Comparison of ENCODE assay signal across 30 cellular contexts in genomic region chr17:68352041-68352440, GRCh38.
DNase-seq lines count a peak whose midpoint lies in the region; ATAC-seq and TF ChIP-seq lines count a peak whose summit lies in the region.
"Had no signal": no experiment of that assay in that cellular context is flagged by ENCODE, and none has a peak within 500 bp of the region (broad histone marks: within the 10 kb centered on the region; RNA-seq: fewer than 3 reads in every experiment).

No MANE protein-coding gene starts in this region.

- no peak for ATAC-seq in activated T-cell treated with anti-CD3 and anti-CD28 coated beads, Interleukin-2, amount 50 U/mL, for 72 hours (replicated peaks in 1 of 2)
- no peak for ATAC-seq in effector memory CD8-positive, alpha-beta T cell (replicated peaks)
- ATAC-seq in stimulated activated effector memory CD8-positive, alpha-beta T cell treated with anti-CD3 and anti-CD28 coated beads, Interleukin-12 subunit alpha, Interleukin-12 subunit beta, amount 100 ng/mL, for 72 hours = no peak
- ATAC-seq in CD8-positive, alpha-beta T cell = no peak
- ATAC-seq: HepG2; stimulated activated naive CD8-positive, alpha-beta T cell treated with anti-CD3 and anti-CD28 coated beads, Interleukin-15, amount 100 ng/mL, for 72 hours had no signal

- H3K14ac ChIP-seq in neuronal stem cell (ENCODE audit: low read length) = no peak overlapping the region

- H3K9me3 ChIP-seq in KOPT-K1 (ENCODE audit: insufficient read depth, low read length, poor library complexity, severe bottlenecking) (no peaks in the 10 kb centered on the region), neuronal stem cell (replicated peaks in 1 of 2; ENCODE audit: control insufficient read depth in 2 of 2, insufficient read depth in 1 of 2, low read depth in 1 of 2, low read length in 2 of 2) (no peaks in the 10 kb centered on the region)
- H3K9me3 ChIP-seq in CD8-positive, alpha-beta T cell (ENCODE audit: low read length) = no peaks in the 10 kb centered on the region
- H3K9me3 ChIP-seq: breast epithelium, thoracic aorta, uterus had no signal

- no peak overlapping the region for H3K4me2 ChIP-seq in neuronal stem cell (ENCODE audit: insufficient read depth, low read length, poor library complexity, severe bottlenecking)

- WGBS in neuronal stem cell (ENCODE audit: extremely low coverage in 2 of 2, insufficient read length in 2 of 2, insufficient replicate concordance in 1 of 2), 2 donors = no CpG with 5 or more reads among the region's 3 CpGs

- H3K27ac Mint-ChIP-seq in activated T-cell treated with anti-CD3 and anti-CD28 coated beads, Interleukin-2, amount 50 U/mL, for 72 hours = peak overlapping the region; percentile 4
- peak overlapping the region; percentile 8 to 32 for H3K27ac Mint-ChIP-seq in effector memory CD8-positive, alpha-beta T cell
- peak overlapping the region; percentile 45 for H3K27ac Mint-ChIP-seq in stimulated activated effector memory CD8-positive, alpha-beta T cell treated with anti-CD3 and anti-CD28 coated beads, Interleukin-12 subunit alpha, Interleukin-12 subunit beta, amount 100 ng/mL, for 72 hours
- no peak overlapping the region for H3K27ac Mint-ChIP-seq in CD8-positive, alpha-beta T cell
- H3K27ac Mint-ChIP-seq: activated naive CD4-positive, alpha-beta T cell treated with anti-CD3 and anti-CD28 coated beads for 36 hours; memory B cell; stimulated activated naive CD8-positive, alpha-beta T cell treated with anti-CD3 and anti-CD28 coated beads, Interleukin-15, amount 100 ng/mL, for 72 hours had no signal

- H3K36me3 Mint-ChIP-seq in activated T-cell treated with anti-CD3 and anti-CD28 coated beads, Interleukin-2, amount 50 U/mL, for 72 hours (ENCODE audit: insufficient read depth in 2 of 2) = peaks cover 11 to 17% of the 10 kb centered on the region in 2 donors
- peaks cover 27% of the 10 kb centered on the region for H3K36me3 Mint-ChIP-seq in effector memory CD8-positive, alpha-beta T cell (ENCODE audit: insufficient read depth)
- peaks cover 21% of the 10 kb centered on the region for H3K36me3 Mint-ChIP-seq in stimulated activated effector memory CD8-positive, alpha-beta T cell treated with anti-CD3 and anti-CD28 coated beads, Interleukin-12 subunit alpha, Interleukin-12 subunit beta, amount 100 ng/mL, for 72 hours
- no peaks in the 10 kb centered on the region for H3K36me3 Mint-ChIP-seq in CD8-positive, alpha-beta T cell

- no peak overlapping the region for H4K91ac ChIP-seq in neuronal stem cell (ENCODE audit: low read depth, low read length, poor library complexity)

- no peak overlapping the region for H3K23ac ChIP-seq in neuronal stem cell (ENCODE audit: low read depth, low read length, poor library complexity)

- H3K79me1 ChIP-seq in neuronal stem cell (ENCODE audit: low read depth, low read length) = no peaks in the 10 kb centered on the region

- no peak overlapping the region for H2BK5ac ChIP-seq in neuronal stem cell (ENCODE audit: low read length)

- peaks cover 83% of the 10 kb centered on the region for H3K4me1 Mint-ChIP-seq in activated T-cell treated with anti-CD3 and anti-CD28 coated beads, Interleukin-2, amount 50 U/mL, for 72 hours (ENCODE audit: low read depth)
- peaks cover 65 to 71% of the 10 kb centered on the region in 2 donors for H3K4me1 Mint-ChIP-seq in effector memory CD8-positive, alpha-beta T cell (ENCODE audit: low read depth in 2 of 2)
- H3K4me1 Mint-ChIP-seq in stimulated activated effector memory CD8-positive, alpha-beta T cell treated with anti-CD3 and anti-CD28 coated beads, Interleukin-12 subunit alpha, Interleukin-12 subunit beta, amount 100 ng/mL, for 72 hours = peaks cover 84% of the 10 kb centered on the region
- peaks cover 77% of the 10 kb centered on the region for H3K4me1 Mint-ChIP-seq in CD8-positive, alpha-beta T cell (ENCODE audit: low read depth)
- H3K4me1 Mint-ChIP-seq: neural crest cell had no signal

- no peak for DNase-seq in activated T-cell treated with anti-CD3 and anti-CD28 coated beads, Interleukin-2, amount 50 U/mL, for 72 hours
- no peak for DNase-seq in activated T-cell treated with anti-CD3 and anti-CD28 coated beads for 4 hours
- DNase-seq in effector memory CD8-positive, alpha-beta T cell = no peak
- no peak for DNase-seq in stimulated activated effector memory CD8-positive, alpha-beta T cell treated with anti-CD3 and anti-CD28 coated beads, Interleukin-12 subunit alpha, Interleukin-12 subunit beta, amount 100 ng/mL, for 72 hours (ENCODE audit: low spot score in 2 of 2)
- DNase-seq in neuronal stem cell (ENCODE audit: low spot score) = no peak
- DNase-seq in CD8-positive, alpha-beta T cell = no peak
- DNase-seq in activated effector memory CD4-positive, alpha-beta T cell treated with anti-CD3 and anti-CD28 coated beads, Interleukin-2, amount 50 U/mL, for 16 hours = no peak
- DNase-seq: activated CD4-positive, alpha-beta T cell treated with anti-CD3 and anti-CD28 coated beads for 48 hours; activated naive CD4-positive, alpha-beta T cell treated with anti-CD3 and anti-CD28 coated beads for 36 hours; anterior cingulate cortex; DMS79; effector CD8-positive, alpha-beta T cell; GF-D8; Kasumi-1; NCI-H2081 treated with DMSO at 0.1 percent for 48 hours; NCI-H2227 treated with DMSO at 0.1 percent for 48 hours; NCI-H526 treated with DMSO at 0.1 percent for 48 hours; NK-92 treated with Interleukin-12 subunit alpha and Interleukin-12 subunit beta, amount 100 ng/mL, for 24 hours; small intestine; stimulated activated naive CD8-positive, alpha-beta T cell treated with anti-CD3 and anti-CD28 coated beads, Interleukin-15, amount 100 ng/mL, for 72 hours had no signal

- H3K27ac ChIP-seq in KOPT-K1 (ENCODE audit: low read depth, low read length, poor library complexity, severe bottlenecking) = peak overlapping the region; percentile 59
- H3K27ac ChIP-seq in neuronal stem cell (replicated peaks; ENCODE audit: low read length) = no peak overlapping the region
- H3K27ac ChIP-seq in CD8-positive, alpha-beta T cell (ENCODE audit: low read depth, low read length) = no peak overlapping the region
- H3K27ac ChIP-seq: breast epithelium, epithelial cell of prostate, parathyroid adenoma, thoracic aorta, uterus had no signal

- no peak overlapping the region for H3K18ac ChIP-seq in neuronal stem cell (ENCODE audit: low read length)

- no peaks in the 10 kb centered on the region for H3K27me3 ChIP-seq in neuronal stem cell (ENCODE audit: control insufficient read depth in 3 of 3, insufficient read depth in 3 of 3, low read depth in 1 of 3, low read length in 3 of 3)
- no peaks in the 10 kb centered on the region for H3K27me3 ChIP-seq in CD8-positive, alpha-beta T cell (ENCODE audit: insufficient read depth, low read length)
- H3K27me3 ChIP-seq: breast epithelium, uterus had no signal

- intact Hi-C loops in CD8-positive, alpha-beta T cell (cut with DNase I, micrococcal nuclease) = no loop called here

- no peak overlapping the region for H4K8ac ChIP-seq in neuronal stem cell (ENCODE audit: low read depth, low read length)

- H2AFZ ChIP-seq in neuronal stem cell (ENCODE audit: low read length) = no peak overlapping the region
- H2AFZ ChIP-seq: parathyroid adenoma had no signal

- POLR2A ChIA-PET in CD8-positive, alpha-beta T cell (lab: Charles Lee) = interaction anchor here (1.2 to 2.6 kb wide), 2 partner anchors 28 to 55 kb away, joined by 7 to 12 read pairs; no protein-coding TSS in a partner anchor

- H3K4me3 ChIP-seq in neuronal stem cell (ENCODE audit: low read length in 2 of 2) = no peak overlapping the region
- no peak overlapping the region for H3K4me3 ChIP-seq in CD8-positive, alpha-beta T cell (ENCODE audit: low read depth, low read length)
- H3K4me3 ChIP-seq: breast epithelium, HAP-1, thoracic aorta, uterus had no signal

- no peak overlapping the region for H2AK5ac ChIP-seq in neuronal stem cell (ENCODE audit: low read depth, low read length)

- H3K27me3 Mint-ChIP-seq in activated T-cell treated with anti-CD3 and anti-CD28 coated beads, Interleukin-2, amount 50 U/mL, for 72 hours (ENCODE audit: low read depth) = no peaks in the 10 kb centered on the region
- no peaks in the 10 kb centered on the region for H3K27me3 Mint-ChIP-seq in effector memory CD8-positive, alpha-beta T cell
- no peaks in the 10 kb centered on the region for H3K27me3 Mint-ChIP-seq in CD8-positive, alpha-beta T cell (ENCODE audit: low read depth)
- H3K27me3 Mint-ChIP-seq: stimulated activated naive CD8-positive, alpha-beta T cell treated with anti-CD3 and anti-CD28 coated beads, Interleukin-15, amount 100 ng/mL, for 72 hours had no signal

- CTCF ChIA-PET in CD8-positive, alpha-beta T cell (lab: Charles Lee) = interaction anchor here (0.7 kb wide), 1 partner anchor 91 kb away, joined by 3 read pairs; no protein-coding TSS in a partner anchor

- H3K4me1 ChIP-seq in neuronal stem cell (ENCODE audit: control insufficient read depth in 2 of 2, insufficient read depth in 1 of 2, low read depth in 1 of 2, low read length in 2 of 2) = peaks cover 0 to 4% of the 10 kb centered on the region in 2 donors
- peaks cover 71% of the 10 kb centered on the region for H3K4me1 ChIP-seq in CD8-positive, alpha-beta T cell (ENCODE audit: insufficient read depth, low read length)
- H3K4me1 ChIP-seq: breast epithelium, HAP-1, parathyroid adenoma, uterus had no signal

- H2BK120ac ChIP-seq in neuronal stem cell (ENCODE audit: low read depth, low read length) = no peak overlapping the region

- TF ChIP-seq CTCF in CD8-positive, alpha-beta T cell (IDR thresholded peaks at IDR 0.05) = no peak

- no peak overlapping the region for H3K4ac ChIP-seq in neuronal stem cell (ENCODE audit: low read length)

- no peak overlapping the region for H2BK15ac ChIP-seq in neuronal stem cell (ENCODE audit: low read length)

- no peak overlapping the region for H3K9ac ChIP-seq in neuronal stem cell (ENCODE audit: low read depth, low read length, poor library complexity)
- H3K9ac ChIP-seq: parathyroid adenoma had no signal

- peaks cover 3% of the 10 kb centered on the region for H3K36me3 ChIP-seq in KOPT-K1 (ENCODE audit: insufficient read depth, low read length)
- peaks cover 0 to 27% of the 10 kb centered on the region in 2 donors for H3K36me3 ChIP-seq in neuronal stem cell (replicated peaks in 1 of 2; ENCODE audit: control insufficient read depth in 2 of 2, insufficient read depth in 2 of 2, low read length in 2 of 2)
- no peaks in the 10 kb centered on the region for H3K36me3 ChIP-seq in CD8-positive, alpha-beta T cell (ENCODE audit: insufficient read depth, low read length)
- H3K36me3 ChIP-seq: breast epithelium, HAP-1, thoracic aorta, uterus had no signal

- peak overlapping the region in 1 of 2 donors; percentile 5 for H3K4me3 Mint-ChIP-seq in activated T-cell treated with anti-CD3 and anti-CD28 coated beads, Interleukin-2, amount 50 U/mL, for 72 hours
- H3K4me3 Mint-ChIP-seq in effector memory CD8-positive, alpha-beta T cell = peak overlapping the region; percentile 49 to 55
- no peak overlapping the region for H3K4me3 Mint-ChIP-seq in stimulated activated effector memory CD8-positive, alpha-beta T cell treated with anti-CD3 and anti-CD28 coated beads, Interleukin-12 subunit alpha, Interleukin-12 subunit beta, amount 100 ng/mL, for 72 hours
- H3K4me3 Mint-ChIP-seq in CD8-positive, alpha-beta T cell = no peak overlapping the region
- H3K4me3 Mint-ChIP-seq: activated naive CD4-positive, alpha-beta T cell treated with anti-CD3 and anti-CD28 coated beads for 36 hours; memory B cell; neural crest cell; stimulated activated naive CD8-positive, alpha-beta T cell treated with anti-CD3 and anti-CD28 coated beads, Interleukin-15, amount 100 ng/mL, for 72 hours had no signal

- no peaks in the 10 kb centered on the region for H3K9me3 Mint-ChIP-seq in activated T-cell treated with anti-CD3 and anti-CD28 coated beads, Interleukin-2, amount 50 U/mL, for 72 hours
- H3K9me3 Mint-ChIP-seq in effector memory CD8-positive, alpha-beta T cell = no peaks in the 10 kb centered on the region
- no peaks in the 10 kb centered on the region for H3K9me3 Mint-ChIP-seq in stimulated activated effector memory CD8-positive, alpha-beta T cell treated with anti-CD3 and anti-CD28 coated beads, Interleukin-12 subunit alpha, Interleukin-12 subunit beta, amount 100 ng/mL, for 72 hours
- no peaks in the 10 kb centered on the region for H3K9me3 Mint-ChIP-seq in CD8-positive, alpha-beta T cell
- H3K9me3 Mint-ChIP-seq: activated naive CD4-positive, alpha-beta T cell treated with anti-CD3 and anti-CD28 coated beads for 36 hours; memory B cell; neural crest cell; stimulated activated naive CD8-positive, alpha-beta T cell treated with anti-CD3 and anti-CD28 coated beads, Interleukin-15, amount 100 ng/mL, for 72 hours had no signal

- no peak overlapping the region for H2BK12ac ChIP-seq in neuronal stem cell (ENCODE audit: low read length)

Comparison
In these comparisons a context has a peak if more than half of its experiments do, and no peak if none do; other contexts are left out.
1. H3K4me3 Mint-ChIP-seq: peak in effector memory CD8-positive, alpha-beta T cell (2 of 2); none in stimulated activated effector memory CD8-positive, alpha-beta T cell treated with anti-CD3 and anti-CD28 coated beads, Interleukin-12 subunit alpha, Interleukin-12 subunit beta, amount 100 ng/mL, for 72 hours (single experiment) and CD8-positive, alpha-beta T cell (single experiment).